Comparison of ENCODE assay signal across 1 cellular context in genomic region chr6:24918641-24919403, GRCh38.
TF ChIP-seq lines count a peak whose summit lies in the region.

No MANE protein-coding gene starts in this region.

TF ChIP-seq in GM23338, 12 proteins besides CTCF, POLR2A, EP300 and RAD21 (continued from another document):
- TF ChIP-seq ZNF462 (CRISPR knock-in tag; IDR thresholded peaks at IDR 0.05) (no peak), ZNF114 (CRISPR knock-in tag; IDR thresholded peaks at IDR 0.05) (no peak), ETS1 (IDR thresholded peaks at IDR 0.05) (no peak), STAT1 (IDR thresholded peaks at IDR 0.05; ENCODE audit: unreplicated experiment) (no peak), CREB1 (CRISPR knock-in tag; IDR thresholded peaks at IDR 0.05; ENCODE audit: low read depth) (no peak)
